In genomic region chr9:137618105-137619067, GRCh38 we compare ENCODE assay signal across 7 cellular contexts. TPM values are rescaled to one million over a fixed set of nuclear protein-coding genes. Genes with fewer than 3 reads are reported as not detected.
DNase-seq lines count a peak whose midpoint lies in the region; ATAC-seq and TF ChIP-seq lines count a peak whose summit lies in the region.

Gene EHMT1, plus strand, starts transcription at chr9:137619005. Its CDS starts 24 bp downstream, at chr9:137619029.

- H3K36me3 ChIP-seq in body of pancreas (replicated peaks in 1 of 2; ENCODE audit: insufficient read depth in 1 of 2, low read depth in 2 of 2): peaks cover 0 to 9% of the 10 kb centered on the region in 2 donors
- peaks cover 19% of the 10 kb centered on the region for H3K36me3 ChIP-seq in iPS-18a (ENCODE audit: control insufficient read depth, low read depth, low read length)
- H3K36me3 ChIP-seq in skeletal muscle satellite cell (ENCODE audit: insufficient read depth, low read length): peaks cover 31% of the 10 kb centered on the region

- H3K27ac ChIP-seq in body of pancreas (peak within 1 kb of the TSS; percentile 75 to 96 (median 92)), iPS-18a (ENCODE audit: low read length) (peak within 1 kb of the TSS; percentile 76)

- H3K27me3 ChIP-seq in body of pancreas (no peaks in the 10 kb centered on the region), iPS-18a (ENCODE audit: control insufficient read depth, insufficient read depth, low read length) (no peaks in the 10 kb centered on the region), skeletal muscle satellite cell (ENCODE audit: control insufficient read depth, insufficient read depth, low read length) (no peaks in the 10 kb centered on the region)

- peak; percentile 36 to 72 (median 69) for TF ChIP-seq POLR2A in body of pancreas (IDR thresholded peaks at IDR 0.05)

- peaks cover 39% of the 10 kb centered on the region for H3K4me1 ChIP-seq in body of pancreas
- H3K4me1 ChIP-seq in iPS-18a (ENCODE audit: control insufficient read depth, low read depth, low read length): peaks cover 11% of the 10 kb centered on the region
- H3K4me1 ChIP-seq in skeletal muscle satellite cell (ENCODE audit: control insufficient read depth, insufficient read depth, low read length): peaks cover 20% of the 10 kb centered on the region

- peak; percentile 75 for DNase-seq in NCI-H2107 treated with DMSO at 0.1 percent for 48 hours (lab: John Stamatoyannopoulos, UW; ENCODE audit: unreplicated experiment)
- DNase-seq in UCSD-AML1 (lab: John Stamatoyannopoulos, UW; ENCODE audit: unreplicated experiment): peak; percentile 94
- peak; percentile 84 to 91 (median 88) for DNase-seq in body of pancreas

- peak within 1 kb of the TSS; percentile 57 to 82 for H3K4me3 ChIP-seq in body of pancreas
- H3K4me3 ChIP-seq in iPS-18a (ENCODE audit: low read length): peak within 1 kb of the TSS; percentile 97
- peak within 1 kb of the TSS; percentile 99 for H3K4me3 ChIP-seq in skeletal muscle satellite cell (ENCODE audit: low read length)

- ATAC-seq in GM18519 (IDR thresholded peaks at IDR 0.05; ENCODE audit: low FRiP score, unreplicated experiment) (peak; percentile 53), HG02943 (IDR thresholded peaks at IDR 0.05; ENCODE audit: low read depth, unreplicated experiment) (peak; percentile 55), body of pancreas (peak; percentile 95)

- intact Hi-C loops in body of pancreas (cut with DNase I): no loop called here

- 0 to 1% methylated on average over 1 to 53 of the region's 94 CpGs for WGBS in body of pancreas, 2 donors

- H3K9me3 ChIP-seq in body of pancreas (no peaks in the 10 kb centered on the region), iPS-18a (ENCODE audit: control insufficient read depth, low read depth, low read length) (no peaks in the 10 kb centered on the region), skeletal muscle satellite cell (replicated peaks; ENCODE audit: low read length) (no peaks in the 10 kb centered on the region)

- H3K9ac ChIP-seq in iPS-18a (ENCODE audit: low read length) (peak within 1 kb of the TSS; percentile 92), skeletal muscle satellite cell (ENCODE audit: low read depth, low read length) (peak within 1 kb of the TSS; percentile 100)

- TF ChIP-seq CTCF in body of pancreas (IDR thresholded peaks at IDR 0.05): peak in 1 of 7 experiments; percentile 15

- H3K4me2 ChIP-seq in skeletal muscle satellite cell (ENCODE audit: low read length): peak within 1 kb of the TSS; percentile 98

RNA-seq across cellular contexts. Expression of gene EHMT1, which starts in this region (rescaled TPM):
- total RNA-seq in body of pancreas: 10 to 100 TPM; 41.0 to 65.9 TPM
- 31.0 and 35.7 TPM in 2 replicates for total RNA-seq in skeletal muscle satellite cell (2012; rRNA removed)

Comparison
In these comparisons a context has a peak if more than half of its experiments do, and no peak if none do; other contexts are left out.
1. Peak in every context shown above with its lines: DNase-seq, ATAC-seq, H3K4me3 ChIP-seq and H3K27ac ChIP-seq.